8 cellular contexts compared by ENCODE assay signal in genomic region chr6:100881707-100882040, GRCh38. TPM values are rescaled to one million over a fixed set of nuclear protein-coding genes. Genes with fewer than 3 reads are reported as not detected.
DNase-seq lines count a peak whose midpoint lies in the region; ATAC-seq and TF ChIP-seq lines count a peak whose summit lies in the region.

No MANE protein-coding gene starts in this region.

- H3K27ac ChIP-seq in MM.1S (ENCODE audit: low read length) (peak overlapping the region; percentile 95), breast epithelium (peak overlapping the region; percentile 93 to 94), lower lobe of right lung (peak overlapping the region; percentile 90)

- peak overlapping the region; percentile 99 for H3K4me3 Mint-ChIP-seq in type B pancreatic cell

- H3K4me3 ChIP-seq in MM.1S (ENCODE audit: low read length): peak overlapping the region; percentile 97
- peak overlapping the region; percentile 71 to 87 (median 82) for H3K4me3 ChIP-seq in breast epithelium
- peak overlapping the region; percentile 84 for H3K4me3 ChIP-seq in lower lobe of right lung

- peak overlapping the region; percentile 64 for H3K4me2 ChIP-seq in MM.1S (ENCODE audit: low read depth, low read length)

- H3K9me3 ChIP-seq in MM.1S (replicated peaks; ENCODE audit: insufficient read depth, low read length): no peaks in the 10 kb centered on the region
- H3K9me3 ChIP-seq in breast epithelium: no peaks in the 10 kb centered on the region
- H3K9me3 ChIP-seq in lower lobe of right lung: no peaks in the 10 kb centered on the region

- H4K20me1 ChIP-seq in MM.1S (ENCODE audit: insufficient read depth, low read length): no peaks in the 10 kb centered on the region; the same call in 1 of the 2 replicates

- H3K36me3 Mint-ChIP-seq in type B pancreatic cell: no peaks in the 10 kb centered on the region

- DNase-seq in Right ventricle myocardium inferior (ENCODE audit: missing footprints): no peak
- no peak for DNase-seq in Right ventricle myocardium superior
- peak; percentile 8 for DNase-seq in MM.1S
- DNase-seq in breast epithelium (ENCODE audit: low spot score in 2 of 2): no peak
- DNase-seq in lower lobe of right lung: no peak
- no peak for DNase-seq in type B pancreatic cell (ENCODE audit: extremely low spot score, unreplicated experiment)
- no peak for DNase-seq in NCI-H187 treated with DMSO at 0.1 percent for 48 hours (lab: John Stamatoyannopoulos, UW)

- no peaks in the 10 kb centered on the region for H3K9me3 Mint-ChIP-seq in type B pancreatic cell

- peaks cover 44% of the 10 kb centered on the region for H3K79me2 ChIP-seq in MM.1S (ENCODE audit: low read length)

- peaks cover 3% of the 10 kb centered on the region; the same call in 1 of the 2 replicates for H3F3A ChIP-seq in MM.1S (ENCODE audit: insufficient read depth, low read length)

- no peak for TF ChIP-seq CTCF in MM.1S (IDR thresholded peaks at IDR 0.05; ENCODE audit: low read length)
- no peak for TF ChIP-seq CTCF in breast epithelium (IDR thresholded peaks at IDR 0.05)
- no peak for TF ChIP-seq CTCF in lower lobe of right lung (IDR thresholded peaks at IDR 0.05)
- no peak for TF ChIP-seq CTCF in type B pancreatic cell (conservative IDR thresholded peaks at IDR 0.05)

- 0 out of 2 replicates have a peak, but pooled peaks cover 3% of the 10 kb centered on the region for H3K36me3 ChIP-seq in MM.1S (replicated peaks; ENCODE audit: insufficient read depth, low read length)
- no peaks in the 10 kb centered on the region for H3K36me3 ChIP-seq in breast epithelium
- H3K36me3 ChIP-seq in lower lobe of right lung: no peaks in the 10 kb centered on the region

- peaks cover 12% of the 10 kb centered on the region for H3K4me1 Mint-ChIP-seq in type B pancreatic cell (ENCODE audit: unreplicated experiment)

- intact Hi-C loops in Right ventricle myocardium inferior (cut with DNase I): no loop called here
- intact Hi-C loops in Right ventricle myocardium superior (cut with DNase I): no loop called here
- intact Hi-C loops in breast epithelium (cut with DNase I; ENCODE audit: low total_unique reads): no loop called here
- intact Hi-C loops in lower lobe of right lung (cut with DNase I): no loop called here

- peak overlapping the region; percentile 94 for H3K9ac ChIP-seq in MM.1S (ENCODE audit: low read length)

- H3K4me1 ChIP-seq in MM.1S (ENCODE audit: low read length) (peaks cover 10% of the 10 kb centered on the region), breast epithelium (no peaks in the 10 kb centered on the region), lower lobe of right lung (peaks cover 34% of the 10 kb centered on the region)

- ATAC-seq in Right ventricle myocardium inferior: peak; percentile 2
- no peak for ATAC-seq in Right ventricle myocardium superior (ENCODE audit: poor library complexity)
- no peak for ATAC-seq in lower lobe of right lung
- no peak for ATAC-seq in HG02763 (IDR thresholded peaks at IDR 0.05; ENCODE audit: unreplicated experiment)

- H3K27me3 Mint-ChIP-seq in type B pancreatic cell: no peaks in the 10 kb centered on the region

- H3K9me2 ChIP-seq in MM.1S (replicated peaks; ENCODE audit: insufficient read depth, low read length): no peaks in the 10 kb centered on the region

- peak overlapping the region; percentile 90 for H3K27ac Mint-ChIP-seq in type B pancreatic cell

- no peak for TF ChIP-seq POLR2A in breast epithelium (IDR thresholded peaks at IDR 0.05)

- peak overlapping the region; percentile 96 for H2AFZ ChIP-seq in MM.1S (ENCODE audit: low read length)

- H3K27me3 ChIP-seq in MM.1S (replicated peaks; ENCODE audit: insufficient read depth, low read length) (no peaks in the 10 kb centered on the region), breast epithelium (no peaks in the 10 kb centered on the region), lower lobe of right lung (ENCODE audit: low read depth) (no peaks in the 10 kb centered on the region)

RNA-seq across cellular contexts. Expression of gene ASCC3, which starts 0.5 kb away (rescaled TPM):
- total RNA-seq in Right ventricle myocardium inferior (14.5 TPM), Right ventricle myocardium superior (13.9 TPM), breast epithelium (10 to 100 TPM; 23.5 to 49.3 (median 44.6) TPM), lower lobe of right lung (34.8 TPM), type B pancreatic cell (ENCODE audit: low replicate concordance) (46.0 and 51.2 TPM in 2 replicates)
